13 cellular contexts compared by ENCODE assay signal in the genomic region with DNA sequence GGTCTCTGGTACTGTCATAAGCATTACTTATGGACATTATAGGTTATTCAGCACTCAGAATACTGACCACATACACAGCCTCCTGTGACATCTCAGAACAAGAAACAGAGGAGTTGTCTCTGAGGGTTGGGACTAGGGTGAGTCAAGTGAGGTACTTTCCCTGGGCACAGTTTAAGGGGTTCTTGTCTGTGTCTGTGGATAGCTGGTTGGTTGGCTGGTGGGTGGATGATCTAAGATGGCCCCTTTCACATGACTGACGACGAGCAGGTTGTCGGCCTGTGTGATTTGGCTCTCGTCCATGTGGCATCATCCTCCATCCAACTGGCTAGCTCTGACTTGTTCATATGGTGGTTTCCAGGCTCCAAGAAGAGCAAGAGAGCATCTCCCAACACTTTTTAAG.
DNase-seq lines count a peak whose midpoint lies in the region; ATAC-seq and TF ChIP-seq lines count a peak whose summit lies in the region.
"Had no signal": no experiment of that assay in that cellular context is flagged by ENCODE, and none has a peak within 500 bp of the region (broad histone marks: within the 10 kb centered on the region; RNA-seq: fewer than 3 reads in every experiment).

No MANE protein-coding gene starts in this region.

- H4K91ac ChIP-seq in trophoblast cell (ENCODE audit: low read depth, low read length), result no peak overlapping the region

- H3K9ac ChIP-seq in trophoblast cell (ENCODE audit: low read length), result no peak overlapping the region
- H3K9ac ChIP-seq: BLaER1 had no signal

- TF ChIP-seq CTCF in thyroid gland (IDR thresholded peaks at IDR 0.05), result no peak

- H3K4me3 ChIP-seq in trophoblast cell (ENCODE audit: low read depth, low read length) (no peak overlapping the region), thyroid gland (replicated peaks in 1 of 3) (no peak overlapping the region)
- H3K4me3 ChIP-seq: BLaER1, dorsolateral prefrontal cortex, heart right ventricle had no signal

- ATAC-seq in GM19035 (IDR thresholded peaks at IDR 0.05; ENCODE audit: unreplicated experiment), result peak; percentile 60
- peak; percentile 71 for ATAC-seq in HG03558 (IDR thresholded peaks at IDR 0.05; ENCODE audit: extremely low read depth, unreplicated experiment)
- ATAC-seq: heart right ventricle had no signal

- no peak overlapping the region for H3K4me2 ChIP-seq in trophoblast cell (ENCODE audit: low read length)
- H3K4me2 ChIP-seq: BLaER1 had no signal

- H2AK5ac ChIP-seq in trophoblast cell (ENCODE audit: low read length), result no peak overlapping the region

- peak overlapping the region; percentile 62 for H3K23ac ChIP-seq in trophoblast cell (ENCODE audit: low read length)

- H2AFZ ChIP-seq in trophoblast cell (ENCODE audit: insufficient read depth, low read length, poor library complexity), result no peak overlapping the region

- H3K18ac ChIP-seq in trophoblast cell (ENCODE audit: low read length), result no peak overlapping the region

- H3K79me2 ChIP-seq in trophoblast cell (ENCODE audit: control insufficient read depth, insufficient read depth, low read length, poor library complexity), result no peaks in the 10 kb centered on the region

- H2BK12ac ChIP-seq in trophoblast cell (ENCODE audit: low read length), result no peak overlapping the region

- H4K12ac ChIP-seq in trophoblast cell (ENCODE audit: low read depth, low read length), result no peak overlapping the region

- no peak for TF ChIP-seq POLR2A in thyroid gland (IDR thresholded peaks at IDR 0.05)

- H3K27ac ChIP-seq in trophoblast cell (ENCODE audit: low read depth, low read length) (no peak overlapping the region), thyroid gland (no peak overlapping the region)
- H3K27ac ChIP-seq: BLaER1, dorsolateral prefrontal cortex, heart right ventricle had no signal

- H3K27me3 ChIP-seq in trophoblast cell (ENCODE audit: insufficient read depth, low read length), result no peaks in the 10 kb centered on the region
- no peaks in the 10 kb centered on the region for H3K27me3 ChIP-seq in thyroid gland
- H3K27me3 ChIP-seq: BLaER1, dorsolateral prefrontal cortex had no signal

- no peak overlapping the region for H4K8ac ChIP-seq in trophoblast cell (ENCODE audit: low read depth, low read length)

- no peak overlapping the region for H3K4ac ChIP-seq in trophoblast cell (ENCODE audit: low read depth, low read length)

- no peaks in the 10 kb centered on the region for H3K36me3 ChIP-seq in trophoblast cell (ENCODE audit: control insufficient read depth in 1 of 2, insufficient read depth in 2 of 2, low read length in 2 of 2)
- H3K36me3 ChIP-seq in thyroid gland, result no peaks in the 10 kb centered on the region
- H3K36me3 ChIP-seq: BLaER1, heart right ventricle had no signal

- H3K79me1 ChIP-seq in trophoblast cell (ENCODE audit: low read length), result no peaks in the 10 kb centered on the region

- no CpG with 5 or more reads among the region's 4 CpGs for WGBS in trophoblast cell (ENCODE audit: extremely low coverage, insufficient coverage, insufficient read length)
- 88% methylated on average over 4 of the region's 4 CpGs; no CpG with 5 or more reads in 1 of the 2 donors for WGBS in thyroid gland, 2 donors

- H2BK120ac ChIP-seq in trophoblast cell (ENCODE audit: insufficient read depth, low read length, poor library complexity), result no peak overlapping the region

- intact Hi-C loops in thyroid gland (cut with DNase I), result no loop called here

- H3K4me1 ChIP-seq in trophoblast cell (ENCODE audit: control insufficient read depth in 1 of 2, insufficient read depth in 2 of 2, low read length in 2 of 2) (no peaks in the 10 kb centered on the region), thyroid gland (no peaks in the 10 kb centered on the region)
- H3K4me1 ChIP-seq: heart right ventricle had no signal

- H3K9me3 ChIP-seq in trophoblast cell (ENCODE audit: insufficient read depth, low read depth, low read length), result no peaks in the 10 kb centered on the region
- no peaks in the 10 kb centered on the region for H3K9me3 ChIP-seq in thyroid gland
- H3K9me3 ChIP-seq: BLaER1, heart right ventricle had no signal

- DNase-seq in G401 (ENCODE audit: low spot score) (peak; percentile 83), trophoblast cell (no peak), NOMO-1 treated with dmso at 0.1 percent for 144 hours (lab: John Stamatoyannopoulos, UW; ENCODE audit: unreplicated experiment) (no peak), thyroid gland (no peak), NCI-H1092 (lab: John Stamatoyannopoulos, UW) (no peak), MV-4-11 (lab: John Stamatoyannopoulos, UW) (no peak)
- DNase-seq: activated naive CD8-positive, alpha-beta T cell treated with anti-CD3 and anti-CD28 coated beads, Interleukin-2, amount 10 ng/mL, durations not matched to agents 7 days and 5 days; heart right ventricle; MM.1S had no signal

- no peak overlapping the region for H3K14ac ChIP-seq in trophoblast cell (ENCODE audit: low read length)

- in situ Hi-C loops in G401 (cut with HindIII; ENCODE audit: low sequenced_read_pairs), result no loop called here

- no peak overlapping the region for H2BK5ac ChIP-seq in trophoblast cell (ENCODE audit: low read depth, low read length, poor library complexity)
